ENCODE assay signal across 16 cellular contexts in the genomic region with DNA sequence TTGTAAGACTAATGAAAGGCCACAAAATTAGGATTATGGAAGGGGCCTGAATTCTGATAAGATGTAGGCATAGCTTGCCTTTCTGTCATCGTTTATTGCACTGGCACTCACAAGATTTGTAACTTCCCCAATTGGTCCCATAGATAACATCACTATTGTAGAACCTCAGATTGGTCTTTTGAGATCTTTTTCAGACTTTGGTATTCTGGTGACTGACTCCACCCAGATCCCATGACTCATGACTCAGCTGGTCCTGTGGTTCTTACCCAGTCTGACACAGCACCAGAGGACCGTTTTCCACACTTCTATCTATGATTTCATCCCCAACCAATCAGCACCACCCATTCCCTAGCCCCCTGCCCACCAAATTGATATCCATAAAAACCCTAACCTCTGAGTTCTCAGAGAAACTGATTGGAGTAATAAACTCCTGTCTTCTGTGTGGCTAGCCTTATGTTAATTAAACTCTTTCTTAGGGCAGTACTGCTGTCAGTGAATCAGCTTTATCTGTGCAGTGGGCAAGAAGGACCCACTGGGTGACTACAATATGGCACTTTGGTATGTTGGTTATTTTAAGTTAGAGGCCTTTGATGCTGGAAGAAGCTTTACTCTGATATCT. TPM values are rescaled to one million over a fixed set of nuclear protein-coding genes. Genes with fewer than 3 reads are reported as not detected.
A peak's percentile ranks its signal among the peaks of the same experiment; 100 is the strongest.
DNase-seq lines count a peak whose midpoint lies in the region; ATAC-seq, FAIRE-seq and TF ChIP-seq lines count a peak whose summit lies in the region.
"Had no signal": no experiment of that assay in that cellular context is flagged by ENCODE, and none has a peak within 500 bp of the region (broad histone marks: within the 10 kb centered on the region; RNA-seq: fewer than 3 reads in every experiment).

No MANE protein-coding gene starts in this region.

- FAIRE-seq in bronchial epithelial cell (lab: Jason Lieb, UNC): no peak
- FAIRE-seq: endometrium, G401.6 had no signal

- peaks cover 2% of the 10 kb centered on the region for H3K27me3 ChIP-seq in bronchial epithelial cell (ENCODE audit: control insufficient read depth, insufficient read depth, low read length)
- H3K27me3 ChIP-seq: right lobe of liver had no signal

- no peak for ATAC-seq in HG03439 (IDR thresholded peaks at IDR 0.05; ENCODE audit: unreplicated experiment)
- ATAC-seq: T-cell had no signal

- TF ChIP-seq CTCF in bronchial epithelial cell (IDR thresholded peaks at IDR 0.05; ENCODE audit: insufficient read depth, low read length, severe bottlenecking): no peak

- H3K4me3 ChIP-seq in bronchial epithelial cell (ENCODE audit: low read depth, low read length): no peak overlapping the region
- H3K4me3 ChIP-seq: right lobe of liver had no signal

- peak; percentile 39 for DNase-seq in NK-92 treated with Interleukin-12 subunit alpha and Interleukin-12 subunit beta, amount 100 ng/mL, for 24 hours (lab: John Stamatoyannopoulos, UW)
- DNase-seq in NK-92 (lab: John Stamatoyannopoulos, UW; ENCODE audit: unreplicated experiment): no peak
- DNase-seq in MV-4-11 (lab: John Stamatoyannopoulos, UW): peak; percentile 68
- DNase-seq in bronchial epithelial cell (ENCODE audit: low read depth): peak; percentile 54
- peak; percentile 22 for DNase-seq in non-pigmented ciliary epithelial cell (ENCODE audit: low read depth)
- no peak for DNase-seq in NCI-H1417 (lab: John Stamatoyannopoulos, UW)
- no peak for DNase-seq in inferior parietal cortex (ENCODE audit: extremely low spot score)
- DNase-seq: NCI-H446 treated with DMSO at 0.1 percent for 48 hours, right lobe of liver had no signal

- H3K36me3 ChIP-seq in bronchial epithelial cell (ENCODE audit: control insufficient read depth, insufficient read depth, low read length): no peaks in the 10 kb centered on the region
- H3K36me3 ChIP-seq: right lobe of liver had no signal

RNA-seq across cellular contexts. Expression of a gene that starts 13.8 kb away (rescaled TPM):
- total RNA-seq in bronchial epithelial cell: 29.5 and 73.7 TPM in 2 replicates

RNA-seq across cellular contexts. Expression of a gene that starts 29.7 kb away (rescaled TPM):
- not detected in 2 replicates for total RNA-seq in bronchial epithelial cell
- total RNA-seq: activated T-helper 2 cell treated with anti-CD3 and anti-CD28 coated beads, Interferon-gamma antibody, Interleukin-2, Interleukin-4, amounts not matched to agents 10 μg/mL and 5 μg/mL and 100 μg/mL, durations not matched to agents 14 hours and 24 hours and 36 hours; HT-29; lung microvascular endothelial cell; right lobe of liver had no signal

RNA-seq across cellular contexts. Expression of a gene that starts 30.4 kb away (rescaled TPM):
- 34.2 and 101 TPM in 2 replicates for total RNA-seq in bronchial epithelial cell

Comparison
In these comparisons a context has a peak if more than half of its experiments do, and no peak if none do; other contexts are left out.
1. DNase-seq: peak in NK-92 treated with Interleukin-12 subunit alpha and Interleukin-12 subunit beta, amount 100 ng/mL, for 24 hours (single experiment), MV-4-11 (single experiment), bronchial epithelial cell (single experiment) and non-pigmented ciliary epithelial cell (single experiment); none in NK-92 (single experiment), NCI-H1417 (0 of 3) and inferior parietal cortex (single experiment).